Comparison of ENCODE assay signal across 22 cellular contexts in genomic region chr10:131132681-131133080, GRCh38.
A peak's percentile ranks its signal among the peaks of the same experiment; 100 is the strongest.
DNase-seq lines count a peak whose midpoint lies in the region; ATAC-seq and TF ChIP-seq lines count a peak whose summit lies in the region.
"Had no signal": no experiment of that assay in that cellular context is flagged by ENCODE, and none has a peak within 500 bp of the region (broad histone marks: within the 10 kb centered on the region; RNA-seq: fewer than 3 reads in every experiment).

No MANE protein-coding gene starts in this region.

- peak overlapping the region; percentile 43 for H3K4me3 Mint-ChIP-seq in endothelial cell (ENCODE audit: unreplicated experiment)
- H3K4me3 Mint-ChIP-seq in nephron progenitor cell, result no peak overlapping the region
- H3K4me3 Mint-ChIP-seq: CD4-positive, CD25-positive, alpha-beta regulatory T cell; CD8-positive, alpha-beta memory T cell had no signal

- H3K27me3 ChIP-seq in left ventricle myocardium inferior (ENCODE audit: low read depth) (peaks cover 38% of the 10 kb centered on the region), spleen (replicated peaks in 1 of 7) (peaks cover 0 to 3% (median 0%) of the 10 kb centered on the region in 7 donors)

- no peak for TF ChIP-seq POLR2A in spleen (IDR thresholded peaks at IDR 0.05)

- 67 to 78% (median 71%) methylated on average over 8 of the region's 8 CpGs for WGBS in spleen, 5 donors

- H3K27ac ChIP-seq in left ventricle myocardium inferior (replicated peaks), result no peak overlapping the region
- H3K27ac ChIP-seq in spleen, result peak overlapping the region; percentile 55 to 77 (median 72)
- H3K27ac ChIP-seq: 22Rv1, A549, GM23248 had no signal

- ATAC-seq in Right ventricle myocardium superior (ENCODE audit: poor library complexity), result no peak
- no peak for ATAC-seq in GM18520 (IDR thresholded peaks at IDR 0.05; ENCODE audit: unreplicated experiment)
- ATAC-seq: A549, GM12878 had no signal

- H3K27ac Mint-ChIP-seq in endothelial cell (ENCODE audit: unreplicated experiment) (no peak overlapping the region), nephron progenitor cell (peak overlapping the region; percentile 58)
- H3K27ac Mint-ChIP-seq: CD4-positive, CD25-positive, alpha-beta regulatory T cell; CD8-positive, alpha-beta memory T cell had no signal

- H3K4me3 ChIP-seq in left ventricle myocardium inferior (peak overlapping the region; percentile 12), spleen (no peak overlapping the region)
- H3K4me3 ChIP-seq: A549, GM12878, GM23248 had no signal

- peaks cover 8% of the 10 kb centered on the region for H3K27me3 Mint-ChIP-seq in endothelial cell (ENCODE audit: unreplicated experiment)
- H3K27me3 Mint-ChIP-seq in nephron progenitor cell (ENCODE audit: low read depth, poor library complexity), result peaks cover 12% of the 10 kb centered on the region
- H3K27me3 Mint-ChIP-seq: CD4-positive, CD25-positive, alpha-beta regulatory T cell; CD8-positive, alpha-beta memory T cell had no signal

- DNase-seq in left ventricle myocardium inferior (no peak), Right ventricle myocardium superior (no peak), endothelial cell (ENCODE audit: low spot score) (no peak), nephron progenitor cell (no peak), spleen (peak; percentile 69), NCI-H1436 (lab: John Stamatoyannopoulos, UW) (no peak), kidney glomerular epithelial cell (lab: John Stamatoyannopoulos, UW) (no peak)
- DNase-seq: AML-193; CD4-positive, CD25-positive, alpha-beta regulatory T cell; COR-L47; DMS 273 treated with DMSO at 0.1 percent for 48 hours; DMS53; DND-41; EL; GM23248; HCEC 1CT; IMR-90 had no signal

- H3K4me1 Mint-ChIP-seq in endothelial cell (ENCODE audit: unreplicated experiment) (no peaks in the 10 kb centered on the region), nephron progenitor cell (peaks cover 55% of the 10 kb centered on the region)
- H3K4me1 Mint-ChIP-seq: CD4-positive, CD25-positive, alpha-beta regulatory T cell; CD8-positive, alpha-beta memory T cell had no signal

- intact Hi-C loops in left ventricle myocardium inferior (cut with micrococcal nuclease), result no loop called here
- intact Hi-C loops in Right ventricle myocardium superior (cut with DNase I), result no loop called here
- intact Hi-C loops in spleen (cut with DNase I; ENCODE audit: low total_unique reads), result no loop called here

- TF ChIP-seq CTCF in left ventricle myocardium inferior (IDR thresholded peaks at IDR 0.05; ENCODE audit: borderline replicate concordance) (no peak), endothelial cell (IDR thresholded peaks at IDR 0.05; ENCODE audit: unreplicated experiment) (no peak), nephron progenitor cell (IDR thresholded peaks at IDR 0.05) (no peak), spleen (IDR thresholded peaks at IDR 0.05 in 8 of 11, conservative IDR thresholded peaks at IDR 0.05 in 3 of 11) (no peak)

- no peaks in the 10 kb centered on the region for H3K36me3 ChIP-seq in left ventricle myocardium inferior
- no peaks in the 10 kb centered on the region for H3K36me3 ChIP-seq in spleen

- H3K36me3 Mint-ChIP-seq in endothelial cell (ENCODE audit: low read depth, unreplicated experiment) (peaks cover 14% of the 10 kb centered on the region), nephron progenitor cell (ENCODE audit: low read depth) (no peaks in the 10 kb centered on the region)
- H3K36me3 Mint-ChIP-seq: CD4-positive, CD25-positive, alpha-beta regulatory T cell; CD8-positive, alpha-beta memory T cell had no signal

- H3K4me1 ChIP-seq in left ventricle myocardium inferior (peaks cover 25% of the 10 kb centered on the region), spleen (peaks cover 0 to 31% (median 13%) of the 10 kb centered on the region in 6 donors)
- H3K4me1 ChIP-seq: A549 had no signal

- peaks cover 45% of the 10 kb centered on the region for H3K9me3 Mint-ChIP-seq in endothelial cell (ENCODE audit: unreplicated experiment)
- H3K9me3 Mint-ChIP-seq in nephron progenitor cell, result peaks cover 8% of the 10 kb centered on the region

- H3K9me3 ChIP-seq in left ventricle myocardium inferior (replicated peaks) (no peaks in the 10 kb centered on the region), spleen (no peaks in the 10 kb centered on the region)
- H3K9me3 ChIP-seq: A549 had no signal
